Comparison of ENCODE assay signal across 35 cellular contexts in genomic region chr10:15847481-15847880, GRCh38.
"Had no signal": no experiment of that assay in that cellular context is flagged by ENCODE, and none has a peak within 500 bp of the region (broad histone marks: within the 10 kb centered on the region; RNA-seq: fewer than 3 reads in every experiment).

No MANE protein-coding gene starts in this region.

- H3K27me3 ChIP-seq: MG63 had no signal

- DNase-seq: Karpas-422, Kasumi-1, MG63, MM.1S, MV-4-11, NCI-H1048, NCI-H1092, NCI-H1092 treated with DMSO at 0.1 percent for 48 hours, NCI-H1105, NCI-H1105 treated with DMSO at 0.1 percent for 48 hours, NCI-H1417, NCI-H1417 treated with DMSO at 0.1 percent for 48 hours, NCI-H1436, NCI-H1436 treated with DMSO at 0.1 percent for 48 hours, NCI-H146, NCI-H1694, NCI-H187, NCI-H187 treated with DMSO at 0.1 percent for 48 hours, NCI-H1930, NCI-H2029 treated with DMSO at 0.1 percent for 48 hours, NCI-H2081, NCI-H2081 treated with DMSO at 0.1 percent for 48 hours, NCI-H2107, NCI-H2171, NCI-H2171 treated with DMSO at 0.1 percent for 48 hours, NCI-H2227 treated with DMSO at 0.1 percent for 48 hours, NCI-H226, NCI-H345, NCI-H446, NCI-H446 treated with DMSO at 0.1 percent for 48 hours, NCI-H510A, NCI-H510A treated with DMSO at 0.1 percent for 48 hours, NCI-H524, NCI-H524 treated with DMSO at 0.1 percent for 48 hours, NCI-H526 had no signal

- H3K9me3 ChIP-seq: MG63 had no signal

- H3K4me3 ChIP-seq: MG63 had no signal
